ENCODE assay signal across 18 cellular contexts in the genomic region with DNA sequence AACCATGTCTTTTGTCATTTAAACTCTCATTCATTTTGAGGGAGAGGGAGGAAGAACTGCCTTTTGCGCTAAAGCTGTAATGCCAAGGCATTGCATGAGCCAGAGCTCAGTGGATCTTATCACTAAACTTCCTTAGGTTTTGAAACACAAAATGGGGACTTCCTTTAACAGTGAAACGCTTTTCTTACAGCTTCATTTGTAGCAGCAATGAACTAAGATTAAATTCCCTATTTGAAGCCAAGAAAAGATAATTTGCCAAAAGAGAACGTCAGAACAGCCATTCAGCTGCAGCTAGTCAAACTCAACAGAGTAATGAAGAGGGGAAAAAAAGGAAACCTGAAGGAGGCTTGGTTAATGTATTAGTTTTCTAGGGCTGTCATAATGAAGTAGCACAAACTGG.
"Had no signal": no experiment of that assay in that cellular context is flagged by ENCODE, and none has a peak within 500 bp of the region (broad histone marks: within the 10 kb centered on the region; RNA-seq: fewer than 3 reads in every experiment).

No MANE protein-coding gene starts in this region.

- H3K4me3 ChIP-seq: body of pancreas, coronary artery, gastrocnemius medialis, right lobe of liver, upper lobe of left lung had no signal

- H3K27ac ChIP-seq: body of pancreas, coronary artery, gastrocnemius medialis, right lobe of liver, upper lobe of left lung, WERI-Rb-1 had no signal

- H3K36me3 Mint-ChIP-seq: activated naive CD8-positive, alpha-beta T cell; natural killer cell had no signal

- H3K4me1 Mint-ChIP-seq: activated CD4-positive, alpha-beta memory T cell treated with anti-CD3 and anti-CD28 coated beads, Interleukin-2, amount 10 ng/mL, durations not matched to agents 7 days and 5 days; central memory CD8-positive, alpha-beta T cell; natural killer cell; stimulated activated naive CD8-positive, alpha-beta T cell treated with anti-CD3 and anti-CD28 coated beads, Interleukin-15, amount 100 ng/mL, for 72 hours; T-helper 17 cell had no signal

- H3K27me3 Mint-ChIP-seq: activated CD4-positive, alpha-beta memory T cell treated with anti-CD3 and anti-CD28 coated beads, Interleukin-2, amount 10 ng/mL, durations not matched to agents 7 days and 5 days; progenitor cell of endocrine pancreas; stimulated activated naive CD8-positive, alpha-beta T cell treated with anti-CD3 and anti-CD28 coated beads, Interleukin-15, amount 100 ng/mL, for 72 hours had no signal

- H3K9me3 ChIP-seq: body of pancreas, gastrocnemius medialis, right lobe of liver, upper lobe of left lung had no signal

- H3K27me3 ChIP-seq: body of pancreas, gastrocnemius medialis, right lobe of liver, upper lobe of left lung had no signal

- H3K27ac Mint-ChIP-seq: activated CD4-positive, alpha-beta memory T cell treated with anti-CD3 and anti-CD28 coated beads, Interleukin-2, amount 10 ng/mL, durations not matched to agents 7 days and 5 days; activated naive CD8-positive, alpha-beta T cell; natural killer cell; progenitor cell of endocrine pancreas; stimulated activated naive CD8-positive, alpha-beta T cell treated with anti-CD3 and anti-CD28 coated beads, Interleukin-15, amount 100 ng/mL, for 72 hours; T-helper 17 cell had no signal

- H3K4me3 Mint-ChIP-seq: activated CD4-positive, alpha-beta memory T cell treated with anti-CD3 and anti-CD28 coated beads, Interleukin-2, amount 10 ng/mL, durations not matched to agents 7 days and 5 days; activated naive CD8-positive, alpha-beta T cell; activated T-cell treated with anti-CD3 and anti-CD28 coated beads, Interleukin-2, amount 50 U/mL, for 4 hours; central memory CD8-positive, alpha-beta T cell; natural killer cell; stimulated activated naive CD8-positive, alpha-beta T cell treated with anti-CD3 and anti-CD28 coated beads, Interleukin-15, amount 100 ng/mL, for 72 hours; T-helper 17 cell had no signal

- H3K4me1 ChIP-seq: body of pancreas, gastrocnemius medialis, right lobe of liver, upper lobe of left lung had no signal

- H3K9me3 Mint-ChIP-seq: activated CD4-positive, alpha-beta memory T cell treated with anti-CD3 and anti-CD28 coated beads, Interleukin-2, amount 10 ng/mL, durations not matched to agents 7 days and 5 days; activated T-cell treated with anti-CD3 and anti-CD28 coated beads, Interleukin-2, amount 50 U/mL, for 4 hours; central memory CD8-positive, alpha-beta T cell; stimulated activated naive CD8-positive, alpha-beta T cell treated with anti-CD3 and anti-CD28 coated beads, Interleukin-15, amount 100 ng/mL, for 72 hours had no signal

- ATAC-seq: activated T-cell treated with anti-CD3 and anti-CD28 coated beads, Interleukin-2, amount 50 U/mL, for 4 hours; body of pancreas; gastrocnemius medialis; left lobe of liver; natural killer cell; stimulated activated naive CD8-positive, alpha-beta T cell treated with anti-CD3 and anti-CD28 coated beads, Interleukin-15, amount 100 ng/mL, for 72 hours; T-helper 17 cell had no signal

- H3K36me3 ChIP-seq: gastrocnemius medialis, right lobe of liver, upper lobe of left lung, WERI-Rb-1 had no signal

- DNase-seq: activated CD4-positive, alpha-beta memory T cell treated with anti-CD3 and anti-CD28 coated beads, Interleukin-2, amount 10 ng/mL, durations not matched to agents 7 days and 5 days; activated gamma-delta T cell treated with Interleukin-2 at 50 U/mL for 16 hours; activated T-cell treated with anti-CD3 and anti-CD28 coated beads, Interleukin-2, amount 50 U/mL, for 4 hours; amniotic stem cell; body of pancreas; gastrocnemius medialis; natural killer cell; nucleus accumbens; right lobe of liver; stimulated activated naive CD8-positive, alpha-beta T cell treated with anti-CD3 and anti-CD28 coated beads, Interleukin-15, amount 100 ng/mL, for 72 hours; T-helper 17 cell; upper lobe of left lung; WERI-Rb-1 had no signal
